ENCODE assay signal across 8 cellular contexts in genomic region chr2:17539993-17540812, GRCh38. TPM values are rescaled to one million over a fixed set of nuclear protein-coding genes. Genes with fewer than 3 reads are reported as not detected.
DNase-seq lines count a peak whose midpoint lies in the region; ATAC-seq and TF ChIP-seq lines count a peak whose summit lies in the region.

Gene VSNL1 (plus strand): TSS chr2:17540696. CDS start chr2:17592075, 51,379 bp downstream.

- peak within 1 kb of the TSS; percentile 82 to 93 (median 89) for H3K4me3 Mint-ChIP-seq in brain

- H3K27me3 ChIP-seq in iPS-15b (ENCODE audit: control insufficient read depth, insufficient read depth, low read length) (peaks cover 56% of the 10 kb centered on the region), PC-3 (ENCODE audit: low read length) (peaks cover 79% of the 10 kb centered on the region)

- H3K36me3 ChIP-seq in iPS-15b (ENCODE audit: control insufficient read depth, insufficient read depth, low read length): no peaks in the 10 kb centered on the region
- H3K36me3 ChIP-seq in PC-3 (ENCODE audit: low read depth, low read length): no peaks in the 10 kb centered on the region

- H3K4me1 ChIP-seq in iPS-15b (ENCODE audit: control insufficient read depth, insufficient read depth, low read length) (peaks cover 16% of the 10 kb centered on the region), PC-3 (ENCODE audit: insufficient read depth, low read length) (no peaks in the 10 kb centered on the region)

- no TSS peak for BruUV-seq in PC-3 (replicated peaks; lab: Mats Ljungman, UMichigan)

- intact Hi-C loops in sciatic nerve (cut with DNase I) (no loop called here), PC-3 (cut with micrococcal nuclease) (no loop called here)

- no peaks in the 10 kb centered on the region for H4K20me1 ChIP-seq in PC-3 (ENCODE audit: low read length)

- no peaks in the 10 kb centered on the region for H3K79me2 ChIP-seq in PC-3 (ENCODE audit: low read length)

- peak within 1 kb of the TSS; percentile 71 to 95 (median 89) for H3K27ac Mint-ChIP-seq in brain

- POLR2A ChIA-PET in PC-3 (lab: Charles Lee; ENCODE audit: unreplicated experiment): no interaction called here

- peaks cover 59% of the 10 kb centered on the region for H3K4me1 Mint-ChIP-seq in brain

- no peaks in the 10 kb centered on the region for H3K9me2 ChIP-seq in PC-3 (replicated peaks; ENCODE audit: low read length)

- no peak within 1 kb of the TSS for H3K4me2 ChIP-seq in PC-3 (ENCODE audit: low read length)

- peak; percentile 50 for DNase-seq in DMS 273 treated with DMSO at 0.1 percent for 48 hours (lab: John Stamatoyannopoulos, UW)
- peak; percentile 81 for DNase-seq in NCI-H146 (lab: John Stamatoyannopoulos, UW)
- peak; percentile 82 for DNase-seq in sciatic nerve (ENCODE audit: low spot score)
- DNase-seq in NOMO-1 treated with DMSO at 0.1 percent for 48 hours (lab: John Stamatoyannopoulos, UW; ENCODE audit: unreplicated experiment): no peak
- DNase-seq in PC-3: no peak

- H3K9me3 ChIP-seq in iPS-15b (ENCODE audit: control insufficient read depth, insufficient read depth, low read length) (no peaks in the 10 kb centered on the region), PC-3 (ENCODE audit: low read length) (no peaks in the 10 kb centered on the region)

- H3K9ac ChIP-seq in iPS-15b (ENCODE audit: low read depth, low read length): peak within 1 kb of the TSS; percentile 87
- no peak within 1 kb of the TSS for H3K9ac ChIP-seq in PC-3 (ENCODE audit: low read length)

- H3K4me3 ChIP-seq in iPS-15b (ENCODE audit: low read depth, low read length) (peak within 1 kb of the TSS; percentile 75), PC-3 (ENCODE audit: low read length) (no peak within 1 kb of the TSS)

- CTCF ChIA-PET in PC-3 (lab: Charles Lee): no interaction called here

- H2AFZ ChIP-seq in PC-3 (ENCODE audit: low read length): no peak within 1 kb of the TSS

- H3K27ac ChIP-seq in PC-3 (ENCODE audit: low read length): no peak within 1 kb of the TSS

- TF ChIP-seq CTCF in brain (conservative IDR thresholded peaks at IDR 0.05) (no peak), PC-3 (conservative IDR thresholded peaks at IDR 0.05; ENCODE audit: low read depth, low read length) (no peak)

- peaks cover 46% of the 10 kb centered on the region for H3K27me3 Mint-ChIP-seq in brain

- ATAC-seq in sciatic nerve (peak; percentile 93), GM19467 (IDR thresholded peaks at IDR 0.05; ENCODE audit: unreplicated experiment) (no peak), PC-3 (no peak)

- H3F3A ChIP-seq in PC-3 (ENCODE audit: low read length, unreplicated experiment): no peaks in the 10 kb centered on the region

- H3K9me3 Mint-ChIP-seq in brain: peaks cover 0 to 7% (median 0%) of the 10 kb centered on the region in 5 experiments

- no peaks in the 10 kb centered on the region for H3K36me3 Mint-ChIP-seq in brain

RNA-seq across cellular contexts. Expression of gene VSNL1, which starts in this region (rescaled TPM):
- polyA plus RNA-seq in brain (ENCODE audit: insufficient read depth, low read depth, low replicate concordance): 124 TPM
- total RNA-seq in sciatic nerve: 0.67 TPM
- not detected in 2 replicates for total RNA-seq in PC-3 (2014; rRNA removed)

Comparison
In these comparisons a context has a peak if more than half of its experiments do, and no peak if none do; other contexts are left out.
1. Peak in DNase-seq and ATAC-seq in sciatic nerve; RNA of the gene not detected or under 1 TPM.
2. DNase-seq: peak in DMS 273 treated with DMSO at 0.1 percent for 48 hours (single experiment) and NCI-H146 (single experiment); none in NOMO-1 treated with DMSO at 0.1 percent for 48 hours (single experiment) and PC-3 (single experiment).